Comparison of ENCODE assay signal across 17 cellular contexts in genomic region chr10:31945392-31945791, GRCh38. TPM values are rescaled to one million over a fixed set of nuclear protein-coding genes. Genes with fewer than 3 reads are reported as not detected.
DNase-seq lines count a peak whose midpoint lies in the region; ATAC-seq and TF ChIP-seq lines count a peak whose summit lies in the region.
"Had no signal": no experiment of that assay in that cellular context is flagged by ENCODE, and none has a peak within 500 bp of the region (broad histone marks: within the 10 kb centered on the region; RNA-seq: fewer than 3 reads in every experiment).

No MANE protein-coding gene starts in this region.

- no peak overlapping the region for H3K14ac ChIP-seq in neuronal stem cell (ENCODE audit: low read length)

- no peak overlapping the region for H2BK5ac ChIP-seq in neuronal stem cell (ENCODE audit: low read length)

- H3K9me2 ChIP-seq in hepatocyte (replicated peaks; ENCODE audit: insufficient read depth) = no peaks in the 10 kb centered on the region

- no peak for DNase-seq in Caco-2
- no peak for DNase-seq in RWPE2 (ENCODE audit: low spot score)
- no peak for DNase-seq in hepatocyte (ENCODE audit: low spot score)
- no peak for DNase-seq in neuronal stem cell (ENCODE audit: low spot score)
- DNase-seq in stimulated activated naive CD8-positive, alpha-beta T cell treated with anti-CD3 and anti-CD28 coated beads, Interleukin-15, Interleukin-2, amounts not matched to agents 100 U/mL and 50 U/mL, for 24 hours = no peak
- DNase-seq in NOMO-1 treated with dmso at 0.1 percent for 144 hours (lab: John Stamatoyannopoulos, UW; ENCODE audit: unreplicated experiment) = no peak
- DNase-seq in cerebellum (ENCODE audit: low spot score) = no peak
- DNase-seq: GF-D8, H9, KG1, NCI-H1417 treated with DMSO at 0.1 percent for 48 hours, NCI-H187 treated with DMSO at 0.1 percent for 48 hours, NCI-H524 treated with DMSO at 0.1 percent for 48 hours, Right ventricle myocardium superior, T-helper 1 cell had no signal

- H3K27ac Mint-ChIP-seq in Caco-2 (ENCODE audit: unreplicated experiment) = peak overlapping the region; percentile 86
- H3K27ac Mint-ChIP-seq: CD14-positive monocyte had no signal

- no peak overlapping the region for H4K91ac ChIP-seq in neuronal stem cell (ENCODE audit: low read depth, low read length, poor library complexity)

- H3K27me3 ChIP-seq in Caco-2 (replicated peaks; ENCODE audit: control insufficient read depth, insufficient read depth, low read length) (no peaks in the 10 kb centered on the region), RWPE2 (ENCODE audit: insufficient read depth, poor library complexity, severe bottlenecking) (no peaks in the 10 kb centered on the region), hepatocyte (no peaks in the 10 kb centered on the region), neuronal stem cell (ENCODE audit: control insufficient read depth in 3 of 3, insufficient read depth in 3 of 3, low read depth in 1 of 3, low read length in 3 of 3) (no peaks in the 10 kb centered on the region)

- no peak overlapping the region for H4K8ac ChIP-seq in neuronal stem cell (ENCODE audit: low read depth, low read length)

- no peak overlapping the region for H3K18ac ChIP-seq in neuronal stem cell (ENCODE audit: low read length)

- H2BK120ac ChIP-seq in neuronal stem cell (ENCODE audit: low read depth, low read length) = no peak overlapping the region

- CTCF ChIA-PET in Caco-2 (lab: Charles Lee) = interaction anchor here (2.4 kb wide), 1 partner anchor 83 kb away, joined by 8 read pairs; no protein-coding TSS in a partner anchor
- CTCF ChIA-PET in HEK293 (lab: Yijun Ruan, JAX) = interaction anchor here (0.6 to 1.1 kb wide), 3 partner anchors 83 to 1210 kb away, joined by 3 read pairs; no protein-coding TSS in a partner anchor

- POLR2A ChIA-PET in Caco-2 (lab: Charles Lee) = interaction anchor here (0.7 kb wide), 1 partner anchor 1586 kb away, joined by 5 read pairs; no protein-coding TSS in a partner anchor
- POLR2A ChIA-PET in HEK293 (lab: Yijun Ruan, JAX) = no interaction called here

- no TSS peak for BruUV-seq in Caco-2 (replicated peaks; lab: Mats Ljungman, UMichigan)

- H2BK15ac ChIP-seq in neuronal stem cell (ENCODE audit: low read length) = no peak overlapping the region

- 90% methylated on average over 1 of the region's 1 CpG for WGBS in hepatocyte (ENCODE audit: low lambda C conversion rate, missing lambda C conversion rate)
- no CpG with 5 or more reads among the region's 1 CpG for WGBS in neuronal stem cell (ENCODE audit: extremely low coverage in 2 of 2, insufficient read length in 2 of 2, insufficient replicate concordance in 1 of 2), 2 donors

- no peaks in the 10 kb centered on the region for H3K79me2 ChIP-seq in hepatocyte

- H3K36me3 ChIP-seq in Caco-2 (ENCODE audit: control insufficient read depth, insufficient read depth, low read length) = no peaks in the 10 kb centered on the region
- H3K36me3 ChIP-seq in HEK293 (ENCODE audit: control insufficient read depth in 2 of 2, insufficient read depth in 1 of 2, low read length in 2 of 2) = no peaks in the 10 kb centered on the region
- no peaks in the 10 kb centered on the region for H3K36me3 ChIP-seq in RWPE2 (ENCODE audit: low read depth)
- H3K36me3 ChIP-seq in hepatocyte (replicated peaks; ENCODE audit: insufficient read depth, low read depth) = no peaks in the 10 kb centered on the region
- no peaks in the 10 kb centered on the region for H3K36me3 ChIP-seq in neuronal stem cell (replicated peaks in 1 of 2; ENCODE audit: control insufficient read depth in 2 of 2, insufficient read depth in 2 of 2, low read length in 2 of 2)

- no peaks in the 10 kb centered on the region for H3K9me3 Mint-ChIP-seq in Caco-2 (ENCODE audit: unreplicated experiment)
- H3K9me3 Mint-ChIP-seq: CD14-positive monocyte, H9 had no signal

- H3K4me3 Mint-ChIP-seq in Caco-2 (ENCODE audit: unreplicated experiment) = no peak overlapping the region
- H3K4me3 Mint-ChIP-seq: CD14-positive monocyte, H9 had no signal

- H3K4me2 ChIP-seq in hepatocyte (no peak overlapping the region), neuronal stem cell (ENCODE audit: insufficient read depth, low read length, poor library complexity, severe bottlenecking) (no peak overlapping the region)

- H3K27me3 Mint-ChIP-seq in Caco-2 (ENCODE audit: insufficient read depth, unreplicated experiment) = no peaks in the 10 kb centered on the region

- H2AFZ ChIP-seq in hepatocyte (no peak overlapping the region), neuronal stem cell (ENCODE audit: low read length) (no peak overlapping the region)

- intact Hi-C loops in Caco-2 (cut with micrococcal nuclease; ENCODE audit: unreplicated experiment) = loop anchor here (5.0 kb wide), 2 partner anchors 227 to 262 kb away; no protein-coding TSS in a partner anchor

- H3K27ac ChIP-seq in HEK293 (ENCODE audit: extremely low read depth, low read depth, low read length) = no peak overlapping the region
- H3K27ac ChIP-seq in RWPE2 (ENCODE audit: poor library complexity, severe bottlenecking) = peak overlapping the region; percentile 41
- peak overlapping the region; percentile 91 for H3K27ac ChIP-seq in hepatocyte
- H3K27ac ChIP-seq in neuronal stem cell (replicated peaks; ENCODE audit: low read length) = no peak overlapping the region

- ATAC-seq in RWPE2 (ENCODE audit: low read depth) = no peak
- no peak for ATAC-seq in stimulated activated naive CD8-positive, alpha-beta T cell treated with anti-CD3 and anti-CD28 coated beads, Interleukin-15, Interleukin-2, amounts not matched to agents 100 U/mL and 50 U/mL, for 24 hours

- no peak overlapping the region for H3K23ac ChIP-seq in neuronal stem cell (ENCODE audit: low read depth, low read length, poor library complexity)

- peaks cover 6% of the 10 kb centered on the region for H3K36me3 Mint-ChIP-seq in Caco-2 (ENCODE audit: insufficient read depth, unreplicated experiment)
- H3K36me3 Mint-ChIP-seq: CD14-positive monocyte had no signal

- no peak overlapping the region for H3K9ac ChIP-seq in neuronal stem cell (ENCODE audit: low read depth, low read length, poor library complexity)

- H3K4me3 ChIP-seq in Caco-2 (ENCODE audit: low read depth, low read length) = no peak overlapping the region
- H3K4me3 ChIP-seq in HEK293 (ENCODE audit: low read depth, low read length) = no peak overlapping the region
- no peak overlapping the region for H3K4me3 ChIP-seq in RWPE2 (ENCODE audit: severe bottlenecking)
- H3K4me3 ChIP-seq in hepatocyte = no peak overlapping the region
- H3K4me3 ChIP-seq in neuronal stem cell (ENCODE audit: low read length in 2 of 2) = no peak overlapping the region

- H3K4ac ChIP-seq in neuronal stem cell (ENCODE audit: low read length) = no peak overlapping the region

- H2BK12ac ChIP-seq in neuronal stem cell (ENCODE audit: low read length) = no peak overlapping the region

- TF ChIP-seq CTCF in Caco-2 (IDR thresholded peaks at IDR 0.05; ENCODE audit: insufficient read depth in 1 of 2, low read depth in 1 of 2, low read length in 1 of 2, severe bottlenecking in 1 of 2, unreplicated experiment in 1 of 2) (no peak), HEK293 (tag by site-specific recombination; IDR thresholded peaks at IDR 0.05) (no peak), RWPE2 (IDR thresholded peaks at IDR 0.05; ENCODE audit: poor library complexity, severe bottlenecking) (no peak), hepatocyte (IDR thresholded peaks at IDR 0.05; ENCODE audit: poor library complexity) (no peak)

- no peak overlapping the region for H2AK5ac ChIP-seq in neuronal stem cell (ENCODE audit: low read depth, low read length)

- H4K20me1 ChIP-seq in hepatocyte (ENCODE audit: insufficient read depth, poor library complexity, severe bottlenecking) = no peaks in the 10 kb centered on the region

- H3K9me3 ChIP-seq in Caco-2 = no peaks in the 10 kb centered on the region
- H3K9me3 ChIP-seq in HEK293 (ENCODE audit: control insufficient read depth, insufficient read depth, low read depth, low read length) = no peaks in the 10 kb centered on the region
- no peaks in the 10 kb centered on the region for H3K9me3 ChIP-seq in RWPE2 (ENCODE audit: severe bottlenecking)
- H3K9me3 ChIP-seq in hepatocyte (ENCODE audit: low read depth) = no peaks in the 10 kb centered on the region
- no peaks in the 10 kb centered on the region for H3K9me3 ChIP-seq in neuronal stem cell (replicated peaks in 1 of 2; ENCODE audit: control insufficient read depth in 2 of 2, insufficient read depth in 1 of 2, low read depth in 1 of 2, low read length in 2 of 2)

- H3K4me1 Mint-ChIP-seq in Caco-2 (ENCODE audit: low read depth, unreplicated experiment) = peaks cover 41% of the 10 kb centered on the region

- H3K4me1 ChIP-seq in Caco-2 = peaks cover 61% of the 10 kb centered on the region
- peaks cover 6% of the 10 kb centered on the region; the same call in 1 of the 2 replicates for H3K4me1 ChIP-seq in HEK293 (ENCODE audit: control insufficient read depth, insufficient read depth, low read length)
- H3K4me1 ChIP-seq in RWPE2 (ENCODE audit: insufficient read depth, poor library complexity, severe bottlenecking) = peaks cover 38% of the 10 kb centered on the region
- peaks cover 26% of the 10 kb centered on the region for H3K4me1 ChIP-seq in hepatocyte (ENCODE audit: insufficient read depth)
- peaks cover 0 to 16% of the 10 kb centered on the region in 2 donors for H3K4me1 ChIP-seq in neuronal stem cell (ENCODE audit: control insufficient read depth in 2 of 2, insufficient read depth in 1 of 2, low read depth in 1 of 2, low read length in 2 of 2)

- no peaks in the 10 kb centered on the region for H3K79me1 ChIP-seq in neuronal stem cell (ENCODE audit: low read depth, low read length)

TF ChIP-seq in HEK293, 187 proteins besides CTCF, POLR2A, EP300 and RAD21 (continues in another document):
- TF ChIP-seq ZNF266 (tag by site-specific recombination; IDR thresholded peaks at IDR 0.05; ENCODE audit: low read depth) = no peak
- TF ChIP-seq ZNF366 (tag by site-specific recombination; conservative IDR thresholded peaks at IDR 0.05) = 0 out of 2 replicates have a peak, but pooled peaks have one; percentile 26
- TF ChIP-seq ZFHX2 (tag by site-specific recombination; conservative IDR thresholded peaks at IDR 0.05) = no peak

RNA-seq across cellular contexts. Expression of gene ARHGAP12, which starts 16.8 kb away (rescaled TPM):
- total RNA-seq in Caco-2 (2022) = 62.3 and 63.1 TPM in 2 replicates
- total RNA-seq in hepatocyte = 55.6 and 56.8 TPM in 2 replicates
- 14.9 and 16.4 TPM in 2 replicates for polyA plus RNA-seq in hepatocyte
- polyA plus RNA-seq in neuronal stem cell (2013, experiment 1 of 2) = 19.5 TPM
- 20.1 TPM for polyA plus RNA-seq in neuronal stem cell (2013, experiment 2 of 2)
- total RNA-seq in cerebellum = 78.3 TPM

Comparison
In these comparisons a context has a peak if more than half of its experiments do, and no peak if none do; other contexts are left out.
1. H3K27ac ChIP-seq: peak in RWPE2 (single experiment) and hepatocyte (single experiment); none in HEK293 (single experiment) and neuronal stem cell (single experiment).